ENCODE assay signal across 16 cellular contexts in genomic region chr20:12028771-12029170, GRCh38.
DNase-seq lines count a peak whose midpoint lies in the region.
"Had no signal": no experiment of that assay in that cellular context is flagged by ENCODE, and none has a peak within 500 bp of the region (broad histone marks: within the 10 kb centered on the region; RNA-seq: fewer than 3 reads in every experiment).

No MANE protein-coding gene starts in this region.

- no peak overlapping the region for H2BK12ac ChIP-seq in trophoblast cell (ENCODE audit: low read length)

- H3K27me3 ChIP-seq in trophoblast cell (ENCODE audit: insufficient read depth, low read length) = no peaks in the 10 kb centered on the region
- H3K27me3 ChIP-seq: BE2C had no signal

- no peak overlapping the region for H2BK5ac ChIP-seq in trophoblast cell (ENCODE audit: low read depth, low read length, poor library complexity)

- no peak overlapping the region for H3K27ac ChIP-seq in trophoblast cell (ENCODE audit: low read depth, low read length)

- intact Hi-C loops in head of caudate nucleus (cut with DNase I) = no loop called here

- no peaks in the 10 kb centered on the region for H3K79me1 ChIP-seq in trophoblast cell (ENCODE audit: low read length)

- no peak overlapping the region for H4K12ac ChIP-seq in trophoblast cell (ENCODE audit: low read depth, low read length)

- H2AFZ ChIP-seq in trophoblast cell (ENCODE audit: insufficient read depth, low read length, poor library complexity) = no peak overlapping the region

- no peak overlapping the region for H3K4me2 ChIP-seq in trophoblast cell (ENCODE audit: low read length)

- H2BK120ac ChIP-seq in trophoblast cell (ENCODE audit: insufficient read depth, low read length, poor library complexity) = no peak overlapping the region

- H3K14ac ChIP-seq in trophoblast cell (ENCODE audit: low read length) = no peak overlapping the region

- no peak overlapping the region for H4K91ac ChIP-seq in trophoblast cell (ENCODE audit: low read depth, low read length)

- H3K9me3 ChIP-seq in trophoblast cell (ENCODE audit: insufficient read depth, low read depth, low read length) = no peaks in the 10 kb centered on the region
- H3K9me3 ChIP-seq: BE2C had no signal

- H3K79me2 ChIP-seq in trophoblast cell (ENCODE audit: control insufficient read depth, insufficient read depth, low read length, poor library complexity) = no peaks in the 10 kb centered on the region

- H3K36me3 ChIP-seq in trophoblast cell (ENCODE audit: control insufficient read depth in 1 of 2, insufficient read depth in 2 of 2, low read length in 2 of 2) = no peaks in the 10 kb centered on the region
- H3K36me3 ChIP-seq: BE2C had no signal

- whole genome bisulfite sequencing in trophoblast cell (ENCODE audit: extremely low coverage, insufficient coverage, insufficient read length) = no CpG with 5 or more reads among the region's 6 CpGs

- no peak overlapping the region for H2AK5ac ChIP-seq in trophoblast cell (ENCODE audit: low read length)

- no peak overlapping the region for H3K18ac ChIP-seq in trophoblast cell (ENCODE audit: low read length)

- H4K8ac ChIP-seq in trophoblast cell (ENCODE audit: low read depth, low read length) = no peak overlapping the region

- H3K4me3 ChIP-seq in trophoblast cell (ENCODE audit: low read depth, low read length) = no peak overlapping the region

- no peak overlapping the region for H3K9ac ChIP-seq in trophoblast cell (ENCODE audit: low read length)

- H3K4me1 ChIP-seq in trophoblast cell (ENCODE audit: control insufficient read depth in 1 of 2, insufficient read depth in 2 of 2, low read length in 2 of 2) = no peaks in the 10 kb centered on the region
- H3K4me1 ChIP-seq: BE2C had no signal

- no peak overlapping the region for H3K23ac ChIP-seq in trophoblast cell (ENCODE audit: low read length)

- no peak overlapping the region for H3K4ac ChIP-seq in trophoblast cell (ENCODE audit: low read depth, low read length)

- DNase-seq in NCI-H146 (lab: John Stamatoyannopoulos, UW) = peak; percentile 54
- DNase-seq in SK-N-DZ (ENCODE audit: low spot score) = peak; percentile 92
- peak; percentile 12 for DNase-seq in cerebellum (ENCODE audit: low spot score)
- DNase-seq in trophoblast cell = peak; percentile 73 to 75
- no peak for DNase-seq in head of caudate nucleus
- DNase-seq in DMS 273 (lab: John Stamatoyannopoulos, UW; ENCODE audit: unreplicated experiment) = no peak
- DNase-seq in globus pallidus (ENCODE audit: low spot score) = no peak
- DNase-seq: ACHN; BE2C; C1 segment of cervical spinal cord; CD4-positive, CD25-positive, alpha-beta regulatory T cell; CD8-positive, alpha-beta memory T cell; COR-L47; DMS79; GF-D8; H9 had no signal

Comparison
In these comparisons a context has a peak if more than half of its experiments do, and no peak if none do; other contexts are left out.
1. DNase-seq: peak in NCI-H146 (single experiment), SK-N-DZ (single experiment), cerebellum (single experiment) and trophoblast cell (2 of 2); none in head of caudate nucleus (0 of 42), DMS 273 (single experiment) and globus pallidus (single experiment).